In genomic region chr16:89920723-89921122, GRCh38 we compare ENCODE assay signal across 16 cellular contexts. TPM values are rescaled to one million over a fixed set of nuclear protein-coding genes. Genes with fewer than 3 reads are reported as not detected.
DNase-seq lines count a peak whose midpoint lies in the region; ATAC-seq and TF ChIP-seq lines count a peak whose summit lies in the region.
"Had no signal": no experiment of that assay in that cellular context is flagged by ENCODE, and none has a peak within 500 bp of the region (broad histone marks: within the 10 kb centered on the region; RNA-seq: fewer than 3 reads in every experiment).

No MANE protein-coding gene starts in this region.

- H2BK15ac ChIP-seq in mesendoderm (replicated peaks; ENCODE audit: low read depth) = no peak overlapping the region

- intact Hi-C loops in adrenal gland (cut with DNase I) = no loop called here
- intact Hi-C loops in MCF 10A (cut with micrococcal nuclease) = loop anchor here (5.0 kb wide), 1 partner anchor 218 kb away; the partner anchor contains the start of gene SPATA2L

- H3K4me3 ChIP-seq in GM23338 (no peak overlapping the region; the same call in 1 of the 2 replicates), adrenal gland (no peak overlapping the region), mesendoderm (ENCODE audit: low read length) (no peak overlapping the region)
- H3K4me3 ChIP-seq: gastrocnemius medialis, thyroid gland had no signal

- H2AK5ac ChIP-seq in mesendoderm (ENCODE audit: low read length) = no peak overlapping the region

- peak overlapping the region; percentile 92 for H3K4me2 ChIP-seq in GM23338
- H3K4me2 ChIP-seq in mesendoderm (ENCODE audit: low read length) = no peak overlapping the region

- H2BK120ac ChIP-seq in mesendoderm (ENCODE audit: low read depth, low read length) = no peak overlapping the region

- WGBS in adrenal gland, 4 donors = 48 to 58% (median 54%) methylated on average over 3 to 6 of the region's 6 CpGs
- no CpG with 5 or more reads among the region's 6 CpGs for WGBS in mesendoderm (ENCODE audit: extremely low coverage, insufficient coverage, low lambda C conversion rate)

- CTCF ChIA-PET in MCF 10A (lab: Yijun Ruan, JAX) = interaction anchor here (0.6 kb wide), 1 partner anchor 234 kb away, joined by 3 read pairs; the partner anchor contains the start of gene CDK10

- TF ChIP-seq POLR2A in adrenal gland (IDR thresholded peaks at IDR 0.05) = no peak

- H3K9ac ChIP-seq in mesendoderm (ENCODE audit: low read length) = peak overlapping the region; percentile 34

- H3K27ac Mint-ChIP-seq in GM23338 (no peak overlapping the region), MCF 10A (ENCODE audit: low read depth, unreplicated experiment) (no peak overlapping the region)
- H3K27ac Mint-ChIP-seq: dendritic cell treated with granulocyte-macrophage colony-stimulating factor and Interleukin-4, amounts not matched to agents 40 ng/mL and 50 ng/mL, for 4 days had no signal

- H4K5ac ChIP-seq in mesendoderm (ENCODE audit: low read length) = no peak overlapping the region

- ATAC-seq in GM23338 (no peak), GM21381 (IDR thresholded peaks at IDR 0.05; ENCODE audit: unreplicated experiment) (no peak), HG02759 (IDR thresholded peaks at IDR 0.05; ENCODE audit: unreplicated experiment) (no peak)
- ATAC-seq: activated CD4-positive, CD25-positive, alpha-beta regulatory T cell treated with anti-CD3 and anti-CD28 coated beads, Interleukin-2, amount 50 U/mL, for 24 hours; gastrocnemius medialis; left colon had no signal

- H3K9me3 ChIP-seq in adrenal gland (replicated peaks in 1 of 3) = no peaks in the 10 kb centered on the region
- H3K9me3 ChIP-seq: gastrocnemius medialis, thyroid gland had no signal

- H3K4me1 Mint-ChIP-seq in GM23338 (peaks cover 20% of the 10 kb centered on the region), MCF 10A (ENCODE audit: insufficient read depth, unreplicated experiment) (peaks cover 17% of the 10 kb centered on the region)

- H3K79me1 ChIP-seq in mesendoderm (ENCODE audit: low read length) = peaks cover 1% of the 10 kb centered on the region

- H2BK5ac ChIP-seq in mesendoderm (ENCODE audit: low read length) = no peak overlapping the region

- no peaks in the 10 kb centered on the region for H3K79me2 ChIP-seq in GM23338 (replicated peaks; ENCODE audit: insufficient read depth)
- no peaks in the 10 kb centered on the region for H3K79me2 ChIP-seq in mesendoderm (ENCODE audit: control insufficient read depth, insufficient read depth, low read length)

- H3K9me3 Mint-ChIP-seq in GM23338 (peaks cover 2% of the 10 kb centered on the region; the same call in 1 of the 3 replicates), MCF 10A (ENCODE audit: unreplicated experiment) (no peaks in the 10 kb centered on the region)
- H3K9me3 Mint-ChIP-seq: dendritic cell treated with granulocyte-macrophage colony-stimulating factor and Interleukin-4, amounts not matched to agents 40 ng/mL and 50 ng/mL, for 4 days had no signal

- H3K9me2 ChIP-seq in GM23338 (ENCODE audit: insufficient read depth) = no peaks in the 10 kb centered on the region

- H3K18ac ChIP-seq in mesendoderm (ENCODE audit: low read length) = no peak overlapping the region

- peaks cover 25% of the 10 kb centered on the region for H3K27me3 ChIP-seq in GM23338 (ENCODE audit: insufficient read depth)
- H3K27me3 ChIP-seq in adrenal gland = no peaks in the 10 kb centered on the region
- H3K27me3 ChIP-seq in mesendoderm (ENCODE audit: insufficient read depth, low read length, poor library complexity) = no peaks in the 10 kb centered on the region

- no peaks in the 10 kb centered on the region for H3K36me3 ChIP-seq in GM23338 (ENCODE audit: insufficient read depth)
- no peaks in the 10 kb centered on the region for H3K36me3 ChIP-seq in adrenal gland (replicated peaks in 1 of 2)
- H3K36me3 ChIP-seq in mesendoderm (ENCODE audit: control insufficient read depth, insufficient read depth, low read length) = no peaks in the 10 kb centered on the region
- H3K36me3 ChIP-seq: gastrocnemius medialis, thyroid gland had no signal

- DNase-seq in A172 (ENCODE audit: low spot score) = peak; percentile 41
- no peak for DNase-seq in GM23338 (ENCODE audit: low spot score)
- peak in 4 of 7 donors; percentile 35 to 50 (median 40) for DNase-seq in adrenal gland
- no peak for DNase-seq in mesendoderm
- no peak for DNase-seq in DMS153 (lab: John Stamatoyannopoulos, UW)
- no peak for DNase-seq in MCF 10A (ENCODE audit: unreplicated experiment)
- DNase-seq: activated effector memory CD4-positive, alpha-beta T cell treated with Interleukin-2 at 50 U/mL for 16 hours; gastrocnemius medialis; left colon; NCI-H345; thyroid gland had no signal

- H3K4me3 Mint-ChIP-seq in GM23338 (no peak overlapping the region), MCF 10A (ENCODE audit: unreplicated experiment) (no peak overlapping the region)
- H3K4me3 Mint-ChIP-seq: dendritic cell treated with granulocyte-macrophage colony-stimulating factor and Interleukin-4, amounts not matched to agents 40 ng/mL and 50 ng/mL, for 4 days had no signal

- no TSS peak for BruUV-seq in MCF 10A (replicated peaks; lab: Mats Ljungman, UMichigan)

- H3K23ac ChIP-seq in mesendoderm (ENCODE audit: low read length) = no peak overlapping the region

- no peaks in the 10 kb centered on the region for H3K36me3 Mint-ChIP-seq in GM23338 (ENCODE audit: low read depth)
- H3K36me3 Mint-ChIP-seq in MCF 10A (ENCODE audit: insufficient read depth, unreplicated experiment) = peaks cover 13% of the 10 kb centered on the region
- H3K36me3 Mint-ChIP-seq: CD14-positive monocyte had no signal

- no peak overlapping the region for H3K4ac ChIP-seq in mesendoderm (ENCODE audit: low read depth, low read length)

- no peak overlapping the region for H3K27ac ChIP-seq in GM23338 (ENCODE audit: low read depth)
- peak overlapping the region; percentile 88 to 99 (median 97) for H3K27ac ChIP-seq in adrenal gland
- no peak overlapping the region for H3K27ac ChIP-seq in mesendoderm (ENCODE audit: low read depth, low read length)
- H3K27ac ChIP-seq: gastrocnemius medialis had no signal

- H4K8ac ChIP-seq in mesendoderm (ENCODE audit: low read depth, low read length) = no peak overlapping the region

- H2AFZ ChIP-seq in GM23338 = no peak overlapping the region

- H4K20me1 ChIP-seq in GM23338 (replicated peaks; ENCODE audit: insufficient read depth) = no peaks in the 10 kb centered on the region; the same call in 1 of the 2 replicates

- TF ChIP-seq CTCF in GM23338 (conservative IDR thresholded peaks at IDR 0.05; ENCODE audit: low read depth in 2 of 2) (no peak), adrenal gland (IDR thresholded peaks at IDR 0.05) (no peak), MCF 10A (IDR thresholded peaks at IDR 0.05; ENCODE audit: unreplicated experiment) (no peak)

- POLR2A ChIA-PET in MCF 10A (lab: Yijun Ruan, JAX) = interaction anchor here (2.2 kb wide), 1 partner anchor 14 kb away, joined by 8 read pairs; no protein-coding TSS in a partner anchor

- peak overlapping the region; percentile 96 for H3K56ac ChIP-seq in mesendoderm (ENCODE audit: low read length)

- H3K27me3 Mint-ChIP-seq in GM23338 (ENCODE audit: insufficient read depth, low read depth, poor library complexity) (peaks cover 56% of the 10 kb centered on the region), MCF 10A (ENCODE audit: insufficient read depth, unreplicated experiment) (no peaks in the 10 kb centered on the region)

- H3F3A ChIP-seq in GM23338 (replicated peaks; ENCODE audit: low read depth) = peaks cover 17% of the 10 kb centered on the region

- H3K4me1 ChIP-seq in GM23338 (ENCODE audit: insufficient read depth) (peaks cover 35% of the 10 kb centered on the region), adrenal gland (replicated peaks in 1 of 2) (peaks cover 32 to 67% of the 10 kb centered on the region in 2 donors), mesendoderm (ENCODE audit: control insufficient read depth, low read depth, low read length) (peaks cover 8% of the 10 kb centered on the region)

RNA-seq across cellular contexts. Expression of gene MC1R, which starts 2.1 kb away (rescaled TPM):
- total RNA-seq in A172 (2014; rRNA removed; shearing (Covaris generic)) = 7.2 and 9.8 TPM in 2 replicates
- total RNA-seq in GM23338 (2014; rRNA removed; shearing (Covaris generic)) = 2.9 and 4.3 TPM in 2 replicates
- polyA plus RNA-seq in GM23338 (2016; fragmentation: Nextera tagmentation; extraction: Ambion mirVana) (0.74 and 0.97 TPM in 2 replicates), adrenal gland (10 to 100 TPM in 2 of 3 donors, under 1 TPM in 1; 0.55 to 20.4 (median 10.0) TPM)
- total RNA-seq in adrenal gland (1 to 10 TPM in 7 of 8 donors, under 1 TPM in 1; 0.72 to 8.2 (median 5.7) TPM), MCF 10A (2022) (12.0 and 13.1 TPM in 2 replicates)
- 1.2 TPM for polyA plus RNA-seq in mesendoderm (2013, experiment 1 of 2)
- 0.98 TPM for polyA plus RNA-seq in mesendoderm (2013, experiment 2 of 2)

RNA-seq across cellular contexts. Expression of gene TUBB3, which starts 2.4 kb away (rescaled TPM):
- total RNA-seq in A172 (2014; rRNA removed; shearing (Covaris generic)) = 743 and 810 TPM in 2 replicates
- total RNA-seq in GM23338 (2014; rRNA removed; shearing (Covaris generic)) = 431 and 443 TPM in 2 replicates
- polyA plus RNA-seq in GM23338 (2016; fragmentation: Nextera tagmentation; extraction: Ambion mirVana) (139 and 149 TPM in 2 replicates), adrenal gland (10 to 100 TPM; 12.5 to 13.2 (median 12.9) TPM)
- total RNA-seq in adrenal gland (10 to 100 TPM in 7 of 8 donors, 1 to 10 TPM in 1; 6.4 to 63.8 (median 18.2) TPM), MCF 10A (2022) (20.2 and 23.0 TPM in 2 replicates)
- 96.5 TPM for polyA plus RNA-seq in mesendoderm (2013, experiment 1 of 2)
- 103 TPM for polyA plus RNA-seq in mesendoderm (2013, experiment 2 of 2)
- polyA plus RNA-seq: CD14-positive monocyte had no signal

RNA-seq across cellular contexts. Expression of gene DEF8, which starts 27.8 kb away (rescaled TPM):
- total RNA-seq in A172 (2014; rRNA removed; shearing (Covaris generic)) = 116 and 146 TPM in 2 replicates
- total RNA-seq in GM23338 (2014; rRNA removed; shearing (Covaris generic)) = 83.5 and 89.9 TPM in 2 replicates
- polyA plus RNA-seq in GM23338 (2016; fragmentation: Nextera tagmentation; extraction: Ambion mirVana) = 98.9 and 105 TPM in 2 replicates
- 10 to 100 TPM; 44.2 to 95.0 (median 62.7) TPM for total RNA-seq in adrenal gland
- 10 to 100 TPM; 21.4 to 89.1 (median 89.0) TPM for polyA plus RNA-seq in adrenal gland
- polyA plus RNA-seq in mesendoderm (2013, experiment 1 of 2) = 43.6 TPM
- 44.8 TPM for polyA plus RNA-seq in mesendoderm (2013, experiment 2 of 2)
- total RNA-seq in MCF 10A (2022) = 68.8 and 78.2 TPM in 2 replicates

RNA-seq across cellular contexts. Expression of gene TCF25, which starts 47.3 kb away (rescaled TPM):
- 145 and 153 TPM in 2 replicates for total RNA-seq in A172 (2014; rRNA removed; shearing (Covaris generic))
- total RNA-seq in GM23338 (2014; rRNA removed; shearing (Covaris generic)) = 95.4 and 96.4 TPM in 2 replicates
- 143 and 149 TPM in 2 replicates for polyA plus RNA-seq in GM23338 (2016; fragmentation: Nextera tagmentation; extraction: Ambion mirVana)
- 100 to 1,000 TPM; 177 to 237 (median 207) TPM for total RNA-seq in adrenal gland
- 100 to 1,000 TPM; 215 to 438 (median 253) TPM for polyA plus RNA-seq in adrenal gland
- polyA plus RNA-seq in mesendoderm (2013, experiment 1 of 2) = 89.8 TPM
- polyA plus RNA-seq in mesendoderm (2013, experiment 2 of 2) = 88.1 TPM
- 200 and 239 TPM in 2 replicates for total RNA-seq in MCF 10A (2022)

Comparison
In these comparisons a context has a peak if more than half of its experiments do, and no peak if none do; other contexts are left out.
1. DNase-seq: peak in A172 (single experiment) and adrenal gland (4 of 7); none in GM23338 (single experiment), mesendoderm (single experiment), DMS153 (single experiment) and MCF 10A (single experiment).
2. H3K27ac ChIP-seq: peak in adrenal gland (5 of 5); none in GM23338 (single experiment) and mesendoderm (single experiment).